Comparison of ENCODE assay signal across 35 cellular contexts in the genomic region with DNA sequence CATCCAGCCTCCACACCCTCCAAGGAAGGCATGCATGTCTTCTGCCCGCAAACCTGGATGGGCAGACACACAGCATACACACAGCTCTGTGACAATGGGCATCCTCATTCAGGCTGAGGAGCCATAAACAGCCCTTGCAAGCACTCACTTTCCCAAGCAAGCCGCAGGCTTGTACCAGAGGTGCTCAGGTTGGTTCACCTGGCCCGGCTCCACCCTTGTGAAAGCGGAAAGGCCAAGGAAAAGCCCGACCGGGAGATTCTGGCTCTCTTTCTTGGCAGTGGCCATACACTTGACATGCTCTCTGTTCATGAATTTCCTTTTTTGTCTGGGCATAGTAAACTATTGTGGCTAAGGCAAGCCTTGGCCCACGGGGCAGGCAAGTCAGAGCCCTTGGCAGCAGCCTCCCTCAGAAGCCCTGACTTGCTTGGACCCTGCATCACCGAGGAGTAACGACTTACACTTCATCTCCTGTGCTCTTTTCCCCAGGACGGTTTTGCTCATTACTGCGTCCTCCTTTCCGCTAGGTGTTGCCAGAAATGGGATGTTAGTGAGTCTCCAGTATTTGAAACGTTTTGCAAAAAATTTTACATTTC.
"Had no signal": no experiment of that assay in that cellular context is flagged by ENCODE, and none has a peak within 500 bp of the region (broad histone marks: within the 10 kb centered on the region; RNA-seq: fewer than 3 reads in every experiment).

No MANE protein-coding gene starts in this region.

- H3K4me1 Mint-ChIP-seq: activated B cell treated with CpG ODN at 0.5 μM for 24 hours; activated CD4-positive, alpha-beta T cell treated with anti-CD3 and anti-CD28 coated beads, Interleukin-2, amount 10 ng/mL, durations not matched to agents 24 days and 14 days; activated CD8-positive, alpha-beta memory T cell treated with anti-CD3 and anti-CD28 coated beads, Interleukin-2, amount 10 ng/mL, durations not matched to agents 7 days and 5 days; activated naive CD4-positive, alpha-beta T cell treated with anti-CD3 and anti-CD28 coated beads, Interleukin-2, amount 50 U/mL, for 24 hours; activated naive CD8-positive, alpha-beta T cell treated with anti-CD3 and anti-CD28 coated beads for 36 hours; activated naive CD8-positive, alpha-beta T cell treated with anti-CD3 and anti-CD28 coated beads, Interleukin-2, amount 50 U/mL, for 24 hours; T-helper 17 cell had no signal

- H3K9me3 Mint-ChIP-seq: activated CD4-positive, alpha-beta memory T cell treated with anti-CD3 and anti-CD28 coated beads for 36 hours; activated CD4-positive, alpha-beta T cell treated with anti-CD3 and anti-CD28 coated beads, Interleukin-2, amount 10 ng/mL, durations not matched to agents 24 days and 14 days; activated naive CD4-positive, alpha-beta T cell treated with anti-CD3 and anti-CD28 coated beads, Interleukin-2, amount 50 U/mL, for 24 hours; activated naive CD8-positive, alpha-beta T cell treated with anti-CD3 and anti-CD28 coated beads for 36 hours; activated naive CD8-positive, alpha-beta T cell treated with anti-CD3 and anti-CD28 coated beads, Interleukin-2, amount 50 U/mL, for 24 hours; activated T-helper 1 cell treated with anti-CD3 and anti-CD28 coated beads, Interleukin-12 subunit alpha, Interleukin-12 subunit beta, Interleukin-2, Interleukin-4 antibody, amounts not matched to agents 30 ng/mL and 10 ng/mL and 1 ng/mL, durations not matched to agents 14 hours and 24 hours and 36 hours; activated T-helper 2 cell treated with anti-CD3 and anti-CD28 coated beads, Interferon-gamma antibody, Interleukin-2, Interleukin-4, amounts not matched to agents 10 μg/mL and 5 μg/mL and 100 μg/mL, durations not matched to agents 14 hours and 24 hours and 36 hours; T-helper 2 cell treated with Interferon-gamma antibody and Interleukin-4, amounts not matched to agents 5 μg/mL and 100 μg/mL, for 36 hours had no signal

- H3K36me3 Mint-ChIP-seq: activated CD4-positive, alpha-beta memory T cell treated with anti-CD3 and anti-CD28 coated beads for 36 hours; activated CD8-positive, alpha-beta memory T cell treated with anti-CD3 and anti-CD28 coated beads, Interleukin-2, amount 10 ng/mL, durations not matched to agents 7 days and 5 days; activated naive CD4-positive, alpha-beta T cell treated with anti-CD3 and anti-CD28 coated beads, Interleukin-2, amount 50 U/mL, for 24 hours; activated naive CD8-positive, alpha-beta T cell treated with anti-CD3 and anti-CD28 coated beads for 36 hours had no signal

- ATAC-seq: activated CD4-positive, CD25-positive, alpha-beta regulatory T cell treated with anti-CD3 and anti-CD28 coated beads, Interleukin-2, amount 50 U/mL, for 24 hours; activated CD8-positive, alpha-beta memory T cell treated with anti-CD3 and anti-CD28 coated beads, Interleukin-2, amount 10 ng/mL, durations not matched to agents 7 days and 5 days; activated CD8-positive, alpha-beta T cell treated with anti-CD3 and anti-CD28 coated beads, Interleukin-2, amount 10 ng/mL, durations not matched to agents 7 days and 5 days; activated naive CD8-positive, alpha-beta T cell treated with anti-CD3 and anti-CD28 coated beads, Interleukin-2, amount 50 U/mL, for 24 hours; body of pancreas; foreskin keratinocyte; gastrocnemius medialis; heart left ventricle; T-helper 17 cell had no signal

- H3K27me3 ChIP-seq: body of pancreas, foreskin keratinocyte had no signal

- H3K4me1 ChIP-seq: adrenal gland, body of pancreas, colonic mucosa, esophagus muscularis mucosa, gastrocnemius medialis, heart left ventricle had no signal

- DNase-seq: activated B cell treated with CpG ODN at 0.5 μM for 24 hours; activated CD4-positive, alpha-beta memory T cell treated with anti-CD3 and anti-CD28 coated beads for 36 hours; activated CD4-positive, alpha-beta T cell treated with anti-CD3 and anti-CD28 coated beads, Interleukin-2, amount 10 ng/mL, durations not matched to agents 24 days and 14 days; activated CD8-positive, alpha-beta memory T cell treated with anti-CD3 and anti-CD28 coated beads, Interleukin-2, amount 10 ng/mL, durations not matched to agents 7 days and 5 days; activated CD8-positive, alpha-beta memory T cell treated with anti-CD3 and anti-CD28 coated beads, Interleukin-2, amount 50 U/mL, for 4 hours; activated CD8-positive, alpha-beta T cell treated with anti-CD3 and anti-CD28 coated beads, Interleukin-2, amount 10 ng/mL, durations not matched to agents 7 days and 5 days; activated effector memory CD4-positive, alpha-beta T cell treated with anti-CD3 and anti-CD28 coated beads, Interleukin-2, amount 50 U/mL, for 16 hours; activated naive CD4-positive, alpha-beta T cell treated with anti-CD3 and anti-CD28 coated beads for 36 hours; activated naive CD8-positive, alpha-beta T cell treated with anti-CD3 and anti-CD28 coated beads for 36 hours; activated naive CD8-positive, alpha-beta T cell treated with anti-CD3 and anti-CD28 coated beads, Interleukin-2, amount 50 U/mL, for 24 hours; activated T-cell treated with anti-CD3 and anti-CD28 coated beads, Interleukin-2, amount 50 U/mL, for 1 hour; activated T-cell treated with anti-CD3 and anti-CD28 coated beads, Interleukin-2, amount 50 U/mL, for 48 hours; adrenal gland; amygdala; aorta; body of pancreas; central memory CD4-positive, alpha-beta T cell; cerebellar nuclear complex; colonic mucosa; effector CD8-positive, alpha-beta T cell; foreskin keratinocyte; gastrocnemius medialis; glutamatergic neuron; heart left ventricle; T-helper 1 cell; T-helper 17 cell; T1000; WERI-Rb-1 had no signal

- H3K27ac ChIP-seq: adrenal gland, body of pancreas, cardiac muscle cell, colonic mucosa, esophagus muscularis mucosa, foreskin keratinocyte, gastrocnemius medialis, heart left ventricle had no signal

- H3K4me3 Mint-ChIP-seq: activated B cell treated with CpG ODN at 0.5 μM for 24 hours; activated CD4-positive, alpha-beta memory T cell treated with anti-CD3 and anti-CD28 coated beads for 36 hours; activated CD4-positive, alpha-beta T cell treated with anti-CD3 and anti-CD28 coated beads, Interleukin-2, amount 10 ng/mL, durations not matched to agents 24 days and 14 days; activated CD8-positive, alpha-beta memory T cell treated with anti-CD3 and anti-CD28 coated beads, Interleukin-2, amount 10 ng/mL, durations not matched to agents 7 days and 5 days; activated CD8-positive, alpha-beta T cell treated with anti-CD3 and anti-CD28 coated beads, Interleukin-2, amount 10 ng/mL, durations not matched to agents 7 days and 5 days; activated naive CD4-positive, alpha-beta T cell treated with anti-CD3 and anti-CD28 coated beads for 36 hours; activated naive CD4-positive, alpha-beta T cell treated with anti-CD3 and anti-CD28 coated beads, Interleukin-2, amount 50 U/mL, for 24 hours; activated naive CD8-positive, alpha-beta T cell treated with anti-CD3 and anti-CD28 coated beads for 36 hours; activated naive CD8-positive, alpha-beta T cell treated with anti-CD3 and anti-CD28 coated beads, Interleukin-2, amount 50 U/mL, for 24 hours; activated T-helper 1 cell treated with anti-CD3 and anti-CD28 coated beads, Interleukin-12 subunit alpha, Interleukin-12 subunit beta, Interleukin-2, Interleukin-4 antibody, amounts not matched to agents 30 ng/mL and 10 ng/mL and 1 ng/mL, durations not matched to agents 14 hours and 24 hours and 36 hours; T-helper 17 cell; T-helper 2 cell treated with Interferon-gamma antibody and Interleukin-4, amounts not matched to agents 5 μg/mL and 100 μg/mL, for 36 hours had no signal

- H3K36me3 ChIP-seq: adrenal gland, cardiac muscle cell, colonic mucosa, esophagus muscularis mucosa, gastrocnemius medialis, heart left ventricle, WERI-Rb-1 had no signal

- H3K27ac Mint-ChIP-seq: activated B cell treated with CpG ODN at 0.5 μM for 24 hours; activated CD4-positive, alpha-beta memory T cell treated with anti-CD3 and anti-CD28 coated beads for 36 hours; activated CD4-positive, alpha-beta T cell treated with anti-CD3 and anti-CD28 coated beads, Interleukin-2, amount 10 ng/mL, durations not matched to agents 24 days and 14 days; activated CD8-positive, alpha-beta memory T cell treated with anti-CD3 and anti-CD28 coated beads, Interleukin-2, amount 10 ng/mL, durations not matched to agents 7 days and 5 days; activated CD8-positive, alpha-beta T cell treated with anti-CD3 and anti-CD28 coated beads, Interleukin-2, amount 10 ng/mL, durations not matched to agents 7 days and 5 days; activated naive CD4-positive, alpha-beta T cell treated with anti-CD3 and anti-CD28 coated beads for 36 hours; activated naive CD4-positive, alpha-beta T cell treated with anti-CD3 and anti-CD28 coated beads, Interleukin-2, amount 50 U/mL, for 24 hours; activated naive CD8-positive, alpha-beta T cell treated with anti-CD3 and anti-CD28 coated beads for 36 hours; activated naive CD8-positive, alpha-beta T cell treated with anti-CD3 and anti-CD28 coated beads, Interleukin-2, amount 50 U/mL, for 24 hours; activated T-helper 1 cell treated with anti-CD3 and anti-CD28 coated beads, Interleukin-12 subunit alpha, Interleukin-12 subunit beta, Interleukin-2, Interleukin-4 antibody, amounts not matched to agents 30 ng/mL and 10 ng/mL and 1 ng/mL, durations not matched to agents 14 hours and 24 hours and 36 hours; activated T-helper 2 cell treated with anti-CD3 and anti-CD28 coated beads, Interferon-gamma antibody, Interleukin-2, Interleukin-4, amounts not matched to agents 10 μg/mL and 5 μg/mL and 100 μg/mL, durations not matched to agents 14 hours and 24 hours and 36 hours; T-helper 17 cell; T-helper 2 cell treated with Interferon-gamma antibody and Interleukin-4, amounts not matched to agents 5 μg/mL and 100 μg/mL, for 36 hours had no signal

- H3K9me3 ChIP-seq: adrenal gland, body of pancreas, colonic mucosa, esophagus muscularis mucosa, gastrocnemius medialis had no signal

- H3K4me3 ChIP-seq: adrenal gland, body of pancreas, cardiac muscle cell, colonic mucosa, esophagus muscularis mucosa, gastrocnemius medialis, heart left ventricle had no signal
